8 cellular contexts compared by ENCODE assay signal in genomic region chr11:17208257-17208999, GRCh38. TPM values are rescaled to one million over a fixed set of nuclear protein-coding genes. Genes with fewer than 3 reads are reported as not detected.
DNase-seq lines count a peak whose midpoint lies in the region; ATAC-seq and TF ChIP-seq lines count a peak whose summit lies in the region.

No MANE protein-coding gene starts in this region.

- H3K36me3 Mint-ChIP-seq in activated CD8-positive, alpha-beta memory T cell treated with anti-CD3 and anti-CD28 coated beads, Interleukin-2, amount 10 ng/mL, durations not matched to agents 7 days and 5 days: peaks cover 5% of the 10 kb centered on the region

- DNase-seq in activated CD8-positive, alpha-beta memory T cell treated with anti-CD3 and anti-CD28 coated beads, Interleukin-2, amount 10 ng/mL, durations not matched to agents 7 days and 5 days: peak; percentile 67
- DNase-seq in activated CD8-positive, alpha-beta memory T cell treated with anti-CD3 and anti-CD28 coated beads for 24 hours: no peak
- peak; percentile 68 for DNase-seq in NCI-H1092 (lab: John Stamatoyannopoulos, UW)
- DNase-seq in central memory CD4-positive, alpha-beta T cell: peak; percentile 39
- DNase-seq in iris pigment epithelial cell (ENCODE audit: low read depth): peak; percentile 81
- DNase-seq in smooth muscle cell (lab: John Stamatoyannopoulos, UW; ENCODE audit: unreplicated experiment): no peak

- H3F3A ChIP-seq in SU-DHL-6 (ENCODE audit: insufficient read depth): peaks cover 9% of the 10 kb centered on the region; the same call in 1 of the 2 replicates
- no peaks in the 10 kb centered on the region for H3F3A ChIP-seq in smooth muscle cell (ENCODE audit: low read depth)

- H3K9ac ChIP-seq in SU-DHL-6 (ENCODE audit: low read length) (peak overlapping the region; percentile 90), smooth muscle cell (ENCODE audit: low read depth) (peak overlapping the region; percentile 99)

- H3K4me2 ChIP-seq in SU-DHL-6 (ENCODE audit: low read depth, low read length, poor library complexity, severe bottlenecking) (peak overlapping the region; percentile 98), smooth muscle cell (peak overlapping the region; percentile 98)

- H3K27me3 ChIP-seq in SU-DHL-6 (ENCODE audit: low read length): no peaks in the 10 kb centered on the region
- no peaks in the 10 kb centered on the region for H3K27me3 ChIP-seq in smooth muscle cell (ENCODE audit: low read depth)

- no peaks in the 10 kb centered on the region for H3K27me3 Mint-ChIP-seq in activated CD8-positive, alpha-beta memory T cell treated with anti-CD3 and anti-CD28 coated beads, Interleukin-2, amount 10 ng/mL, durations not matched to agents 7 days and 5 days

- no peak for TF ChIP-seq CTCF in SU-DHL-6 (IDR thresholded peaks at IDR 0.05; ENCODE audit: insufficient read depth, low read length, poor library complexity, severe bottlenecking)
- TF ChIP-seq CTCF in smooth muscle cell (IDR thresholded peaks at IDR 0.05; ENCODE audit: borderline replicate concordance, insufficient read depth, poor library complexity, severe bottlenecking): no peak

- H3K9me3 ChIP-seq in SU-DHL-6 (ENCODE audit: insufficient read depth, low read length) (no peaks in the 10 kb centered on the region), smooth muscle cell (replicated peaks; ENCODE audit: low read depth) (no peaks in the 10 kb centered on the region)

- peak overlapping the region; percentile 97 for H3K4me3 Mint-ChIP-seq in activated CD8-positive, alpha-beta memory T cell treated with anti-CD3 and anti-CD28 coated beads, Interleukin-2, amount 10 ng/mL, durations not matched to agents 7 days and 5 days

- no peaks in the 10 kb centered on the region for H4K20me1 ChIP-seq in SU-DHL-6 (ENCODE audit: low read depth, low read length)
- peaks cover 33% of the 10 kb centered on the region for H4K20me1 ChIP-seq in smooth muscle cell (ENCODE audit: low read depth)

- CTCF ChIA-PET in activated CD8-positive, alpha-beta memory T cell treated with anti-CD3 and anti-CD28 coated beads, Interleukin-2, amount 10 ng/mL, durations not matched to agents 7 days and 5 days (lab: Charles Lee): interaction anchor here (1.0 to 1.3 kb wide), 3 partner anchors 22 to 176 kb away, joined by 4 to 6 read pairs (median 4); no protein-coding TSS in a partner anchor

- H3K27ac ChIP-seq in SU-DHL-6 (ENCODE audit: low read depth, low read length) (peak overlapping the region; percentile 82), smooth muscle cell (ENCODE audit: low read depth) (peak overlapping the region; percentile 99)

- peaks cover 54% of the 10 kb centered on the region for H3K79me2 ChIP-seq in SU-DHL-6 (ENCODE audit: insufficient read depth, low read length)
- peaks cover 47% of the 10 kb centered on the region for H3K79me2 ChIP-seq in smooth muscle cell (ENCODE audit: low read depth)

- H3K27ac Mint-ChIP-seq in activated CD8-positive, alpha-beta memory T cell treated with anti-CD3 and anti-CD28 coated beads, Interleukin-2, amount 10 ng/mL, durations not matched to agents 7 days and 5 days: peak overlapping the region; percentile 96

- no peaks in the 10 kb centered on the region for H3K9me2 ChIP-seq in SU-DHL-6 (replicated peaks; ENCODE audit: insufficient read depth, low read length)

- H3K9me3 Mint-ChIP-seq in activated CD8-positive, alpha-beta memory T cell treated with anti-CD3 and anti-CD28 coated beads, Interleukin-2, amount 10 ng/mL, durations not matched to agents 7 days and 5 days (ENCODE audit: low read depth): no peaks in the 10 kb centered on the region

- H2AFZ ChIP-seq in SU-DHL-6 (ENCODE audit: low read depth, low read length, severe bottlenecking) (peak overlapping the region; percentile 97), smooth muscle cell (ENCODE audit: low read depth) (peak overlapping the region; percentile 100)

- peak; percentile 52 for ATAC-seq in activated CD8-positive, alpha-beta memory T cell treated with anti-CD3 and anti-CD28 coated beads, Interleukin-2, amount 10 ng/mL, durations not matched to agents 7 days and 5 days
- ATAC-seq in HG02623 (IDR thresholded peaks at IDR 0.05; ENCODE audit: unreplicated experiment): peak; percentile 38

- WGBS in smooth muscle cell (ENCODE audit: low lambda C conversion rate): 2% methylated on average over 26 of the region's 26 CpGs

- peak overlapping the region; percentile 93 for H3K4me3 ChIP-seq in SU-DHL-6 (ENCODE audit: insufficient read depth, low read length, poor library complexity, severe bottlenecking)
- peak overlapping the region; percentile 79 for H3K4me3 ChIP-seq in smooth muscle cell

- peaks cover under 1% of the 10 kb centered on the region for H3K36me3 ChIP-seq in SU-DHL-6 (ENCODE audit: low read length)
- no peaks in the 10 kb centered on the region for H3K36me3 ChIP-seq in smooth muscle cell (ENCODE audit: low read depth)

- H3K4me1 ChIP-seq in smooth muscle cell (ENCODE audit: low read depth): peaks cover 14% of the 10 kb centered on the region

- H3K4me1 Mint-ChIP-seq in activated CD8-positive, alpha-beta memory T cell treated with anti-CD3 and anti-CD28 coated beads, Interleukin-2, amount 10 ng/mL, durations not matched to agents 7 days and 5 days: peaks cover 25% of the 10 kb centered on the region

RNA-seq across cellular contexts. Expression of gene PIK3C2A, which starts 0.6 kb away (rescaled TPM):
- 10 to 100 TPM; 26.5 to 27.7 TPM for total RNA-seq in activated CD8-positive, alpha-beta memory T cell treated with anti-CD3 and anti-CD28 coated beads, Interleukin-2, amount 10 ng/mL, durations not matched to agents 7 days and 5 days
- 50.6 and 58.8 TPM in 2 replicates for total RNA-seq in smooth muscle cell
- polyA plus RNA-seq in smooth muscle cell: 10.0 and 13.6 TPM in 2 replicates

Comparison
In these comparisons a context has a peak if more than half of its experiments do, and no peak if none do; other contexts are left out.
1. DNase-seq: peak in activated CD8-positive, alpha-beta memory T cell treated with anti-CD3 and anti-CD28 coated beads, Interleukin-2, amount 10 ng/mL, durations not matched to agents 7 days and 5 days (single experiment), NCI-H1092 (single experiment), central memory CD4-positive, alpha-beta T cell (single experiment) and iris pigment epithelial cell (single experiment); none in activated CD8-positive, alpha-beta memory T cell treated with anti-CD3 and anti-CD28 coated beads for 24 hours (single experiment) and smooth muscle cell (single experiment).